Comparison of ENCODE assay signal across 8 cellular contexts in the genomic region with DNA sequence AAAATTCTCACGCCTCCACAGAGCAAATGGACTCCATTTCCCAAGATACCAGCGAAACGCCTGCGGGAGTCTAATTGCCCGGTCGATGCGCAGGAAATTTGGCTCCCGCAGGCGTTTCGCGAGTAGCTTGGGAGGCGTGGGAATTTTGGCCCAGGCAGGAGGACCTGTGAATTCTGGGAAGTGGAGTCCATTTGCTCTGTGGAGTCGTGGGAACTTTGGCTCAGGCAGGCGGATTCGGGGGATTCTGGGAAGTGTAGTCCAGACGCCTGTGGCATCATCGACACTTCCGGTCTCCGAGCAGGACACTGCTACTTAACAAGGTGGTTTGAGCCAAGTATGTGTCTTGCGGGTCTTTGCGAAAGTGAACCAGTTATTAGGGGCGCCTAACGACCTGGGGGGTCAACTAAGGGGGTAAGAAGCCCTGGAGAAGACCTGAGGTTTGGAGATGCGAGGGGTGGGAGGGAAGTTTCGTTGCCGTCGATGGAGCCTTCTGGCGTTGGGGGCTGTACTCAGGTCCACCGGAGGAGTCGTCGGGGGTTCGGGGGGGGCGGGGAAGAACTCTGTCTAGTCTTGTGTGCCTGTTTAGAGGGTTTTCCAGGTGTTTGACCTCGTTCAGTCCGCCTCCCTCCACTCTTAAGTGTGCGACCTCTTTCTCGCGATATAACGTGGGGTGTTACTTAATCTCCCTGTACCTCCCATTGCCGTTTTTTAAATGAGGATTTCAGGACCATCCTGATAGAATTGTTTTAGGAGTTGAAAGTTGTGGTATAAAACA. TPM values are rescaled to one million over a fixed set of nuclear protein-coding genes. Genes with fewer than 3 reads are reported as not detected.
A peak's percentile ranks its signal among the peaks of the same experiment; 100 is the strongest.
DNase-seq lines count a peak whose midpoint lies in the region; ATAC-seq, FAIRE-seq and TF ChIP-seq lines count a peak whose summit lies in the region.

A gene (plus strand): TSS at position 277 of the 775 bp plus-strand sequence. CDS start 4,356 bp downstream, outside the sequence.

- H3K27ac ChIP-seq in heart left ventricle (peak within 1 kb of the TSS in 11 of 12 donors; percentile 63 to 91 (median 76)), pancreas (peak within 1 kb of the TSS in 1 of 4 donors; percentile 34), thyroid gland (peak within 1 kb of the TSS; percentile 8 to 59 (median 52))

- no peaks in the 10 kb centered on the region for H3K36me3 ChIP-seq in HAP-1 (replicated peaks)
- H3K36me3 ChIP-seq in heart left ventricle = peaks cover 0 to 18% (median 8%) of the 10 kb centered on the region in 9 donors
- peaks cover 0 to 6% (median 0%) of the 10 kb centered on the region in 3 donors for H3K36me3 ChIP-seq in pancreas
- peaks cover 3 to 5% of the 10 kb centered on the region in 2 donors for H3K36me3 ChIP-seq in thyroid gland

- intact Hi-C loops in heart left ventricle (cut with DNase I) = loop anchor here in 6 of 10 donors (1.0 to 10.0 kb wide), 7 partner anchors 18 to 181 kb away; a partner anchor contains a TSS
- intact Hi-C loops in pancreas (cut with DNase I) = no loop called here
- intact Hi-C loops in thyroid gland (cut with DNase I) = loop anchor here (10.0 kb wide), 1 partner anchor 111 kb away; a partner anchor contains a TSS

- H3K27me3 ChIP-seq in HAP-1 (ENCODE audit: low read depth) = no peaks in the 10 kb centered on the region
- H3K27me3 ChIP-seq in heart left ventricle = no peaks in the 10 kb centered on the region
- H3K27me3 ChIP-seq in pancreas = no peaks in the 10 kb centered on the region
- H3K27me3 ChIP-seq in thyroid gland = no peaks in the 10 kb centered on the region

- DNase-seq in DMS79 treated with DMSO at 0.1 percent for 48 hours (lab: John Stamatoyannopoulos, UW) (peak; percentile 96), HAP-1 (ENCODE audit: low spot score in 2 of 2) (peak; percentile 93 to 98), NCI-H1092 treated with DMSO at 0.1 percent for 48 hours (lab: John Stamatoyannopoulos, UW) (peak; percentile 91), SW 1271 (lab: John Stamatoyannopoulos, UW) (peak; percentile 88 to 96), amniotic epithelial cell (ENCODE audit: low read depth) (peak; percentile 97), heart left ventricle (peak; percentile 92 to 97 (median 96)), pancreas (peak; percentile 80 to 95 (median 90)), thyroid gland (peak; percentile 93 to 94)

- no peak for TF ChIP-seq CTCF in heart left ventricle (IDR thresholded peaks at IDR 0.05)
- TF ChIP-seq CTCF in pancreas (IDR thresholded peaks at IDR 0.05) = no peak
- TF ChIP-seq CTCF in thyroid gland (IDR thresholded peaks at IDR 0.05) = no peak

- in situ Hi-C loops in HAP-1 (cut with MboI; ENCODE audit: low sequenced_read_pairs) = no loop called here

- H3K4me3 ChIP-seq in HAP-1 = peak within 1 kb of the TSS; percentile 39
- H3K4me3 ChIP-seq in heart left ventricle = peak within 1 kb of the TSS; percentile 51 to 89 (median 72)
- H3K4me3 ChIP-seq in pancreas = peak within 1 kb of the TSS; percentile 37 to 63 (median 50)
- peak within 1 kb of the TSS; percentile 24 to 84 (median 61) for H3K4me3 ChIP-seq in thyroid gland (replicated peaks in 1 of 3)

- ATAC-seq in heart left ventricle (peak; percentile 99 to 100 (median 100)), pancreas (peak; percentile 99 to 100 (median 100))

- H3K4me1 ChIP-seq in HAP-1 (no peaks in the 10 kb centered on the region), heart left ventricle (peaks cover 0 to 15% (median 7%) of the 10 kb centered on the region in 12 donors), pancreas (peaks cover 0 to 3% (median 0%) of the 10 kb centered on the region in 3 donors), thyroid gland (peaks cover 5 to 6% of the 10 kb centered on the region in 2 donors)

- 0 to 1% (median 0%) methylated on average over 30 to 40 of the region's 40 CpGs for WGBS in heart left ventricle, 4 donors
- WGBS in pancreas, 2 donors = 1% methylated on average over 40 of the region's 40 CpGs
- 1% methylated on average over 38 to 40 of the region's 40 CpGs for WGBS in thyroid gland, 2 donors

- H3K9me3 ChIP-seq in HAP-1 (no peaks in the 10 kb centered on the region), heart left ventricle (peaks cover 0 to 38% (median 14%) of the 10 kb centered on the region in 12 donors), pancreas (peaks cover 0 to 5% (median 0%) of the 10 kb centered on the region in 4 donors), thyroid gland (no peaks in the 10 kb centered on the region)

- TF ChIP-seq POLR2A in heart left ventricle (IDR thresholded peaks at IDR 0.05) (no peak), thyroid gland (IDR thresholded peaks at IDR 0.05) (peak in 1 of 2 donors; percentile 26)

- FAIRE-seq in pancreas (lab: Jason Lieb, UNC) = peak; percentile 88

RNA-seq across cellular contexts. Expression of the gene that starts here (rescaled TPM):
- total RNA-seq in heart left ventricle = 1 to 10 TPM; 4.0 to 7.7 (median 6.6) TPM
- 1 to 10 TPM; 4.9 to 5.1 TPM for polyA plus RNA-seq in heart left ventricle
- total RNA-seq in pancreas = 1 to 10 TPM; 1.2 to 5.2 (median 2.9) TPM
- 1 to 10 TPM; 2.9 to 7.3 TPM for polyA plus RNA-seq in pancreas
- 10 to 100 TPM in 3 of 4 donors, 1 to 10 TPM in 1; 8.7 to 20.8 (median 16.0) TPM for total RNA-seq in thyroid gland

Comparison
In these comparisons a context has a peak if more than half of its experiments do, and no peak if none do; other contexts are left out.
1. intact Hi-C loops: an anchor here in heart left ventricle (1.0 to 10.0 kb wide) and thyroid gland (10.0 kb wide); none called in pancreas.